ENCODE assay signal across 8 cellular contexts in genomic region chr1:904271-904950, GRCh38. TPM values are rescaled to one million over a fixed set of nuclear protein-coding genes. Genes with fewer than 3 reads are reported as not detected.
DNase-seq lines count a peak whose midpoint lies in the region; ATAC-seq and TF ChIP-seq lines count a peak whose summit lies in the region.

No MANE protein-coding gene starts in this region.

- peak; percentile 93 for TF ChIP-seq CTCF in lung (IDR thresholded peaks at IDR 0.05; ENCODE audit: control extremely low read depth, extremely low read depth)

- H3K9me3 ChIP-seq in lung (ENCODE audit: control insufficient read depth in 2 of 2, insufficient read depth in 1 of 2, low read length in 1 of 2): peaks cover 0 to 2% of the 10 kb centered on the region in 2 donors

- peak overlapping the region; percentile 41 for H3K4me3 ChIP-seq in lung

- no peaks in the 10 kb centered on the region for H3K9me3 Mint-ChIP-seq in dendritic cell treated with granulocyte-macrophage colony-stimulating factor and Interleukin-4, amounts not matched to agents 40 ng/mL and 50 ng/mL, for 4 days

- H3K36me3 Mint-ChIP-seq in dendritic cell treated with granulocyte-macrophage colony-stimulating factor and Interleukin-4, amounts not matched to agents 40 ng/mL and 50 ng/mL, for 4 days (ENCODE audit: low read depth): no peaks in the 10 kb centered on the region

- H3K27me3 Mint-ChIP-seq in dendritic cell treated with granulocyte-macrophage colony-stimulating factor and Interleukin-4, amounts not matched to agents 40 ng/mL and 50 ng/mL, for 4 days: peaks cover 58% of the 10 kb centered on the region

- H3K4me1 Mint-ChIP-seq in dendritic cell treated with granulocyte-macrophage colony-stimulating factor and Interleukin-4, amounts not matched to agents 40 ng/mL and 50 ng/mL, for 4 days (ENCODE audit: low read depth): peaks cover 43% of the 10 kb centered on the region

- DNase-seq in DMS53 treated with DMSO at 0.1 percent for 48 hours (lab: John Stamatoyannopoulos, UW; ENCODE audit: unreplicated experiment): peak; percentile 52
- peak; percentile 69 for DNase-seq in NCI-H460 (ENCODE audit: extremely low read depth, low read depth)
- DNase-seq in activated CD4-positive, alpha-beta T cell treated with anti-CD3 and anti-CD28 coated beads, Interleukin-2, amount 50 U/mL, for 4 hours: peak; percentile 78
- DNase-seq in lung (ENCODE audit: low spot score): peak; percentile 82
- DNase-seq in stimulated activated CD8-positive, alpha-beta memory T cell treated with anti-CD3 and anti-CD28 coated beads, Interleukin-12 subunit alpha, Interleukin-12 subunit beta, amount 100 ng/mL, for 4 hours (ENCODE audit: low read depth): peak; percentile 81

- 3 to 8% methylated on average over 63 to 89 of the region's 92 CpGs for WGBS in lung, 2 donors

- H3K4me3 Mint-ChIP-seq in dendritic cell treated with granulocyte-macrophage colony-stimulating factor and Interleukin-4, amounts not matched to agents 40 ng/mL and 50 ng/mL, for 4 days: peak overlapping the region; percentile 80

- ATAC-seq in HG02678 (IDR thresholded peaks at IDR 0.05; ENCODE audit: unreplicated experiment): peak; percentile 44
- ATAC-seq in lung (ENCODE audit: insufficient read depth, low FRiP score): peak; percentile 88
- no peak for ATAC-seq in GM21390 (IDR thresholded peaks at IDR 0.05; ENCODE audit: unreplicated experiment)

- no peaks in the 10 kb centered on the region for H3K36me3 ChIP-seq in lung (ENCODE audit: control insufficient read depth in 2 of 2, insufficient read depth in 2 of 2, low read length in 2 of 2)

- H3K27ac ChIP-seq in lung (ENCODE audit: low read depth in 1 of 2, low read length in 1 of 2): no peak overlapping the region

- intact Hi-C loops in dendritic cell treated with granulocyte-macrophage colony-stimulating factor and Interleukin-4, amounts not matched to agents 40 ng/mL and 50 ng/mL, for 4 days (cut with micrococcal nuclease): loop anchor here (1.0 kb wide), 1 partner anchor 72 kb away; no protein-coding TSS in a partner anchor

- no peaks in the 10 kb centered on the region for H3K27me3 ChIP-seq in lung (ENCODE audit: control insufficient read depth, insufficient read depth)

- peak overlapping the region; percentile 66 for H3K27ac Mint-ChIP-seq in dendritic cell treated with granulocyte-macrophage colony-stimulating factor and Interleukin-4, amounts not matched to agents 40 ng/mL and 50 ng/mL, for 4 days

- H3K4me1 ChIP-seq in lung (ENCODE audit: control insufficient read depth in 2 of 2, insufficient read depth in 2 of 2, low read length in 2 of 2): peaks cover 0 to 4% of the 10 kb centered on the region in 2 donors

RNA-seq across cellular contexts. Expression of gene SAMD11, which starts 19.3 kb away (rescaled TPM):
- total RNA-seq in NCI-H460 (2014; rRNA removed; shearing (Covaris generic)): 1.4 and 4.9 TPM in 2 replicates
- polyA plus RNA-seq in NCI-H460 (2014; cell fraction: nucleus; rRNA removed): 18.6 and 37.1 TPM in 2 replicates
- 10 to 100 TPM in 1 of 2 donors, 1 to 10 TPM in 1; 7.8 to 26.3 TPM for total RNA-seq in lung
- 1 to 10 TPM; 3.7 to 3.8 TPM for polyA plus RNA-seq in lung

RNA-seq across cellular contexts. Expression of gene NOC2L, which starts 54.6 kb away (rescaled TPM):
- 98.5 and 99.0 TPM in 2 replicates for total RNA-seq in NCI-H460 (2014; rRNA removed; shearing (Covaris generic))
- 151 and 184 TPM in 2 replicates for polyA plus RNA-seq in NCI-H460 (2014; cell fraction: nucleus; rRNA removed)
- total RNA-seq in lung: 10 to 100 TPM; 39.0 to 74.2 TPM
- 10 to 100 TPM; 61.2 to 86.6 TPM for polyA plus RNA-seq in lung

RNA-seq across cellular contexts. Expression of gene KLHL17, which starts 56.0 kb away (rescaled TPM):
- 7.2 and 10.1 TPM in 2 replicates for total RNA-seq in NCI-H460 (2014; rRNA removed; shearing (Covaris generic))
- 215 and 308 TPM in 2 replicates for polyA plus RNA-seq in NCI-H460 (2014; cell fraction: nucleus; rRNA removed)
- 10 to 100 TPM in 1 of 2 donors, 1 to 10 TPM in 1; 10.0 to 15.1 TPM for total RNA-seq in lung
- 10 to 100 TPM; 10.9 to 15.2 TPM for polyA plus RNA-seq in lung
